ENCODE assay signal across 8 cellular contexts in genomic region chr6:71510057-71510713, GRCh38.
DNase-seq lines count a peak whose midpoint lies in the region; ATAC-seq, FAIRE-seq and TF ChIP-seq lines count a peak whose summit lies in the region.

No MANE protein-coding gene starts in this region.

- no peak overlapping the region for H2AFZ ChIP-seq in MM.1S (ENCODE audit: low read length)

- H4K20me1 ChIP-seq in MM.1S (ENCODE audit: insufficient read depth, low read length) = no peaks in the 10 kb centered on the region

- no peak overlapping the region for H3K27ac Mint-ChIP-seq in activated T-cell treated with anti-CD3 and anti-CD28 coated beads, Interleukin-2, amount 50 U/mL, for 24 hours

- H3K9ac ChIP-seq in MM.1S (ENCODE audit: low read length) (no peak overlapping the region), kidney (ENCODE audit: low read length in 2 of 2) (peak overlapping the region in 1 of 2 donors; percentile 14)

- no peaks in the 10 kb centered on the region for H3K9me2 ChIP-seq in MM.1S (replicated peaks; ENCODE audit: insufficient read depth, low read length)

- no peak overlapping the region for H3K4me3 Mint-ChIP-seq in activated T-cell treated with anti-CD3 and anti-CD28 coated beads, Interleukin-2, amount 50 U/mL, for 24 hours

- no peaks in the 10 kb centered on the region for H3K79me2 ChIP-seq in MM.1S (ENCODE audit: low read length)

- H3K27me3 ChIP-seq in MM.1S (replicated peaks; ENCODE audit: insufficient read depth, low read length) (no peaks in the 10 kb centered on the region), thoracic aorta (replicated peaks; ENCODE audit: insufficient read depth) (no peaks in the 10 kb centered on the region)

- H3K27ac ChIP-seq in MM.1S (ENCODE audit: low read length) (no peak overlapping the region), kidney (ENCODE audit: low read depth in 2 of 2, low read length in 2 of 2) (peak overlapping the region; percentile 3 to 29), thoracic aorta (peak overlapping the region in 1 of 2 donors; percentile 25)

- H3K4me3 ChIP-seq in GM12865 (ENCODE audit: low read depth, low read length) (no peak overlapping the region), MM.1S (ENCODE audit: low read length) (no peak overlapping the region), kidney (ENCODE audit: low read length in 2 of 2) (no peak overlapping the region), thoracic aorta (no peak overlapping the region)

- ATAC-seq in GM21717 (IDR thresholded peaks at IDR 0.05; ENCODE audit: unreplicated experiment) (peak; percentile 85), thoracic aorta (ENCODE audit: insufficient number of reproducible peaks, low FRiP score, low read depth) (peak; percentile 98), GM21381 (IDR thresholded peaks at IDR 0.05; ENCODE audit: unreplicated experiment) (no peak)

- no peaks in the 10 kb centered on the region for H3K9me3 Mint-ChIP-seq in activated T-cell treated with anti-CD3 and anti-CD28 coated beads, Interleukin-2, amount 50 U/mL, for 24 hours

- H3K4me2 ChIP-seq in MM.1S (ENCODE audit: low read depth, low read length) = peak overlapping the region; percentile 26; the same call in 1 of the 2 replicates

- H3K4me1 Mint-ChIP-seq in activated T-cell treated with anti-CD3 and anti-CD28 coated beads, Interleukin-2, amount 50 U/mL, for 24 hours (ENCODE audit: low read depth) = no peaks in the 10 kb centered on the region

- H3K4me1 ChIP-seq in MM.1S (ENCODE audit: low read length) (peaks cover 8% of the 10 kb centered on the region), kidney (ENCODE audit: control insufficient read depth in 1 of 2, insufficient read depth in 1 of 2, low read depth in 1 of 2, low read length in 2 of 2) (peaks cover 3 to 7% of the 10 kb centered on the region in 2 donors), thoracic aorta (ENCODE audit: control insufficient read depth in 1 of 2, low read depth in 2 of 2) (peaks cover 3 to 21% of the 10 kb centered on the region in 2 donors)

- H3K36me3 ChIP-seq in MM.1S (replicated peaks; ENCODE audit: insufficient read depth, low read length) (no peaks in the 10 kb centered on the region), kidney (ENCODE audit: control insufficient read depth in 1 of 2, insufficient read depth in 2 of 2, low read length in 2 of 2) (no peaks in the 10 kb centered on the region), thoracic aorta (no peaks in the 10 kb centered on the region)

- DNase-seq in GM12865 (ENCODE audit: low read depth) = peak; percentile 58
- DNase-seq in MM.1S = peak; percentile 78
- peak; percentile 50 for DNase-seq in brain pericyte (ENCODE audit: low read depth, low spot score)
- no peak for DNase-seq in kidney
- no peak for DNase-seq in thoracic aorta (ENCODE audit: low spot score)
- no peak for DNase-seq in activated T-cell treated with anti-CD3 and anti-CD28 coated beads, Interleukin-2, amount 50 U/mL, for 24 hours

- peak; percentile 49 for FAIRE-seq in kidney (lab: Jason Lieb, UNC)

- peak; percentile 52 for TF ChIP-seq CTCF in GM12865 (IDR thresholded peaks at IDR 0.05; ENCODE audit: insufficient read depth, low read depth, low read length, missing control alignments)
- peak; percentile 75 for TF ChIP-seq CTCF in MM.1S (IDR thresholded peaks at IDR 0.05; ENCODE audit: low read length)
- peak; percentile 76 for TF ChIP-seq CTCF in kidney (IDR thresholded peaks at IDR 0.05; ENCODE audit: borderline replicate concordance, extremely low read depth, insufficient read depth)
- peak; percentile 75 for TF ChIP-seq CTCF in thoracic aorta (IDR thresholded peaks at IDR 0.05)

- no peaks in the 10 kb centered on the region for H3K9me3 ChIP-seq in MM.1S (replicated peaks; ENCODE audit: insufficient read depth, low read length)
- H3K9me3 ChIP-seq in kidney (ENCODE audit: control insufficient read depth in 1 of 2, low read length in 2 of 2) = no peaks in the 10 kb centered on the region
- H3K9me3 ChIP-seq in thoracic aorta = no peaks in the 10 kb centered on the region

- intact Hi-C loops in kidney (cut with DNase I) = no loop called here

- H3K36me3 Mint-ChIP-seq in activated T-cell treated with anti-CD3 and anti-CD28 coated beads, Interleukin-2, amount 50 U/mL, for 24 hours (ENCODE audit: low read depth) = no peaks in the 10 kb centered on the region

- H3K27me3 Mint-ChIP-seq in activated T-cell treated with anti-CD3 and anti-CD28 coated beads, Interleukin-2, amount 50 U/mL, for 24 hours = peaks cover 2% of the 10 kb centered on the region

- H3F3A ChIP-seq in MM.1S (ENCODE audit: insufficient read depth, low read length) = no peaks in the 10 kb centered on the region

Comparison
In these comparisons a context has a peak if more than half of its experiments do, and no peak if none do; other contexts are left out.
1. DNase-seq: peak in GM12865 (single experiment), MM.1S (single experiment) and brain pericyte (single experiment); none in kidney (single experiment), thoracic aorta (single experiment) and activated T-cell treated with anti-CD3 and anti-CD28 coated beads, Interleukin-2, amount 50 U/mL, for 24 hours (single experiment).
2. Peak in every context shown above with its lines, with median percentiles within 50 percentile points of each other: CTCF ChIP-seq.